In genomic region chr12:51005671-51006070, GRCh38 we compare ENCODE assay signal across 20 cellular contexts. TPM values are rescaled to one million over a fixed set of nuclear protein-coding genes. Genes with fewer than 3 reads are reported as not detected.
A peak's percentile ranks its signal among the peaks of the same experiment; 100 is the strongest.
DNase-seq lines count a peak whose midpoint lies in the region; ATAC-seq and TF ChIP-seq lines count a peak whose summit lies in the region.
"Had no signal": no experiment of that assay in that cellular context is flagged by ENCODE, and none has a peak within 500 bp of the region (broad histone marks: within the 10 kb centered on the region; RNA-seq: fewer than 3 reads in every experiment).

No MANE protein-coding gene starts in this region.

- H3K4me3 ChIP-seq in left lung, result no peak overlapping the region

- TF ChIP-seq CTCF in VCaP (conservative IDR thresholded peaks at IDR 0.05), result no peak
- TF ChIP-seq CTCF in left lung (IDR thresholded peaks at IDR 0.05), result no peak
- TF ChIP-seq CTCF in type B pancreatic cell (conservative IDR thresholded peaks at IDR 0.05), result no peak

- peaks cover 0 to 73% of the 10 kb centered on the region in 2 donors for H3K36me3 ChIP-seq in left lung

- no peak for ATAC-seq in activated T-cell treated with anti-CD3 and anti-CD28 coated beads, Interleukin-2, amount 50 U/mL, for 72 hours (replicated peaks in 1 of 2)
- ATAC-seq in left lung, result peak; percentile 75
- ATAC-seq in HG02798 (IDR thresholded peaks at IDR 0.05; ENCODE audit: poor library complexity, unreplicated experiment), result no peak
- ATAC-seq in GM21825 (IDR thresholded peaks at IDR 0.05; ENCODE audit: unreplicated experiment), result no peak
- ATAC-seq: HepG2, Right ventricle myocardium inferior had no signal

- H3K4me1 ChIP-seq in left lung, result peaks cover 0 to 45% of the 10 kb centered on the region in 2 donors

- no peaks in the 10 kb centered on the region for H3K27me3 Mint-ChIP-seq in activated T-cell treated with anti-CD3 and anti-CD28 coated beads, Interleukin-2, amount 50 U/mL, for 72 hours (ENCODE audit: low read depth)
- H3K27me3 Mint-ChIP-seq in type B pancreatic cell, result no peaks in the 10 kb centered on the region
- H3K27me3 Mint-ChIP-seq: activated CD4-positive, alpha-beta T cell treated with anti-CD3 and anti-CD28 coated beads, Interleukin-2, amount 10 ng/mL, durations not matched to agents 24 days and 14 days had no signal

- H3K9me3 Mint-ChIP-seq in activated T-cell treated with anti-CD3 and anti-CD28 coated beads, Interleukin-2, amount 50 U/mL, for 72 hours, result no peaks in the 10 kb centered on the region
- H3K9me3 Mint-ChIP-seq in type B pancreatic cell, result no peaks in the 10 kb centered on the region
- H3K9me3 Mint-ChIP-seq: activated CD4-positive, alpha-beta T cell treated with anti-CD3 and anti-CD28 coated beads, Interleukin-2, amount 10 ng/mL, durations not matched to agents 24 days and 14 days had no signal

- peak overlapping the region; percentile 31 for H3K27ac Mint-ChIP-seq in activated T-cell treated with anti-CD3 and anti-CD28 coated beads, Interleukin-2, amount 50 U/mL, for 72 hours
- peak overlapping the region; percentile 97 for H3K27ac Mint-ChIP-seq in type B pancreatic cell
- H3K27ac Mint-ChIP-seq: activated CD4-positive, alpha-beta T cell treated with anti-CD3 and anti-CD28 coated beads, Interleukin-2, amount 10 ng/mL, durations not matched to agents 24 days and 14 days had no signal

- DNase-seq in activated T-cell treated with anti-CD3 and anti-CD28 coated beads, Interleukin-2, amount 50 U/mL, for 72 hours, result no peak
- no peak for DNase-seq in activated T-cell treated with anti-CD3 and anti-CD28 coated beads for 4 hours
- DNase-seq in left lung, result no peak
- DNase-seq in type B pancreatic cell (ENCODE audit: extremely low spot score, unreplicated experiment), result no peak
- DNase-seq in NCI-H1694 (lab: John Stamatoyannopoulos, UW), result no peak
- DNase-seq: ACHN; activated CD4-positive, alpha-beta T cell treated with anti-CD3 and anti-CD28 coated beads, Interleukin-2, amount 10 ng/mL, durations not matched to agents 24 days and 14 days; MV-4-11; NCI-H2107; stimulated activated CD4-positive, alpha-beta T cell treated with anti-CD3 and anti-CD28 coated beads, Interleukin-15, amount 100 ng/mL, for 24 hours; substantia nigra; T1000 had no signal

- intact Hi-C loops in left lung (cut with DNase I), result no loop called here

- no peak overlapping the region for H3K4me3 Mint-ChIP-seq in activated T-cell treated with anti-CD3 and anti-CD28 coated beads, Interleukin-2, amount 50 U/mL, for 72 hours
- H3K4me3 Mint-ChIP-seq in type B pancreatic cell, result peak overlapping the region; percentile 58
- H3K4me3 Mint-ChIP-seq: activated CD4-positive, alpha-beta T cell treated with anti-CD3 and anti-CD28 coated beads, Interleukin-2, amount 10 ng/mL, durations not matched to agents 24 days and 14 days had no signal

- H3K27me3 ChIP-seq in left lung, result no peaks in the 10 kb centered on the region

- peaks cover 4 to 25% of the 10 kb centered on the region in 2 donors for H3K36me3 Mint-ChIP-seq in activated T-cell treated with anti-CD3 and anti-CD28 coated beads, Interleukin-2, amount 50 U/mL, for 72 hours (ENCODE audit: insufficient read depth in 2 of 2)
- peaks cover 21% of the 10 kb centered on the region for H3K36me3 Mint-ChIP-seq in type B pancreatic cell

- H3K27ac ChIP-seq in VCaP (peak overlapping the region; percentile 58), left lung (peak overlapping the region; percentile 10 to 53)

- peaks cover 20% of the 10 kb centered on the region for H3K4me1 Mint-ChIP-seq in activated T-cell treated with anti-CD3 and anti-CD28 coated beads, Interleukin-2, amount 50 U/mL, for 72 hours (ENCODE audit: low read depth)
- peaks cover 10% of the 10 kb centered on the region for H3K4me1 Mint-ChIP-seq in type B pancreatic cell (ENCODE audit: unreplicated experiment)

- H3K9me3 ChIP-seq in left lung, result no peaks in the 10 kb centered on the region

RNA-seq across cellular contexts. Expression of gene SLC11A2, which starts 20.5 kb away (rescaled TPM):
- total RNA-seq in activated T-cell treated with anti-CD3 and anti-CD28 coated beads, Interleukin-2, amount 50 U/mL, for 72 hours, result 10 to 100 TPM; 44.8 to 54.5 TPM
- total RNA-seq in left lung (100 to 1,000 TPM in 1 of 2 donors, 10 to 100 TPM in 1; 72.1 to 120 TPM), type B pancreatic cell (ENCODE audit: low replicate concordance) (56.3 and 62.9 TPM in 2 replicates)

RNA-seq across cellular contexts. Expression of gene LETMD1, which starts 42.5 kb away (rescaled TPM):
- total RNA-seq in activated T-cell treated with anti-CD3 and anti-CD28 coated beads, Interleukin-2, amount 50 U/mL, for 72 hours, result 100 to 1,000 TPM; 120 to 129 TPM
- 10 to 100 TPM; 46.8 to 61.0 TPM for total RNA-seq in left lung
- 67.8 and 68.7 TPM in 2 replicates for total RNA-seq in type B pancreatic cell (ENCODE audit: low replicate concordance)

RNA-seq across cellular contexts. Expression of gene HIGD1C, which starts 53.3 kb away (rescaled TPM):
- total RNA-seq in activated T-cell treated with anti-CD3 and anti-CD28 coated beads, Interleukin-2, amount 50 U/mL, for 72 hours, result not detected
- total RNA-seq in left lung (not detected), type B pancreatic cell (ENCODE audit: low replicate concordance) (not detected in 2 replicates)
- total RNA-seq: activated CD4-positive, alpha-beta T cell treated with anti-CD3 and anti-CD28 coated beads, Interleukin-2, amount 10 ng/mL, durations not matched to agents 24 days and 14 days; epithelial cell of proximal tubule; HepG2; myocyte; pulmonary artery endothelial cell; Right ventricle myocardium inferior had no signal
